ENCODE assay signal across 11 cellular contexts in genomic region chr4:5712517-5712916, GRCh38. TPM values are rescaled to one million over a fixed set of nuclear protein-coding genes. Genes with fewer than 3 reads are reported as not detected.
A peak's percentile ranks its signal among the peaks of the same experiment; 100 is the strongest.
DNase-seq lines count a peak whose midpoint lies in the region; ATAC-seq and TF ChIP-seq lines count a peak whose summit lies in the region.
"Had no signal": no experiment of that assay in that cellular context is flagged by ENCODE, and none has a peak within 500 bp of the region (broad histone marks: within the 10 kb centered on the region; RNA-seq: fewer than 3 reads in every experiment).

No MANE protein-coding gene starts in this region.

- H3K4me3 ChIP-seq in fibroblast of the aortic adventitia (ENCODE audit: low read depth, low read length): peak overlapping the region; percentile 90

- in situ Hi-C loops in ACHN (cut with HindIII; ENCODE audit: low pct_ligation_motif_present, low pct_unique_long_range_greater_than_20kb, low sequenced_read_pairs): no loop called here

- no peak for TF ChIP-seq CTCF in fibroblast of the aortic adventitia (IDR thresholded peaks at IDR 0.05; ENCODE audit: insufficient read depth, low read length)

- peak; percentile 58 for DNase-seq in ACHN
- DNase-seq in RPMI7951 (ENCODE audit: low read depth): peak; percentile 96
- peak; percentile 58 for DNase-seq in fibroblast of the aortic adventitia (ENCODE audit: low read depth)
- DNase-seq in Ammon's horn (ENCODE audit: low spot score): no peak
- DNase-seq in SW 1271 (lab: John Stamatoyannopoulos, UW): no peak
- DNase-seq in AG20443 (ENCODE audit: low spot score): no peak
- no peak for DNase-seq in C1 segment of cervical spinal cord (lab: John Stamatoyannopoulos, UW)
- DNase-seq: GDM1, NCI-H2107, substantia nigra had no signal

- peak; percentile 52 for ATAC-seq in GM18867 (IDR thresholded peaks at IDR 0.05; ENCODE audit: unreplicated experiment)

RNA-seq across cellular contexts. Expression of gene EVC, which starts 1.5 kb away (rescaled TPM):
- total RNA-seq in RPMI7951 (2014; rRNA removed; shearing (Covaris generic)): 13.8 and 13.9 TPM in 2 replicates
- 58.2 and 127 TPM in 2 replicates for total RNA-seq in fibroblast of the aortic adventitia (ENCODE audit: low replicate concordance)

RNA-seq across cellular contexts. Expression of gene EVC2, which starts 4.2 kb away (rescaled TPM):
- 2.6 and 3.4 TPM in 2 replicates for total RNA-seq in RPMI7951 (2014; rRNA removed; shearing (Covaris generic))
- total RNA-seq in fibroblast of the aortic adventitia (ENCODE audit: low replicate concordance): 15.5 and 17.1 TPM in 2 replicates

Comparison
In these comparisons a context has a peak if more than half of its experiments do, and no peak if none do; other contexts are left out.
1. DNase-seq: peak in ACHN (single experiment), RPMI7951 (single experiment) and fibroblast of the aortic adventitia (single experiment); none in Ammon's horn (single experiment), SW 1271 (0 of 2), AG20443 (single experiment) and C1 segment of cervical spinal cord (0 of 14).